ENCODE assay signal across 15 cellular contexts in genomic region chr6:43184268-43184985, GRCh38. TPM values are rescaled to one million over a fixed set of nuclear protein-coding genes. Genes with fewer than 3 reads are reported as not detected.
A peak's percentile ranks its signal among the peaks of the same experiment; 100 is the strongest.
DNase-seq lines count a peak whose midpoint lies in the region; TF ChIP-seq lines count a peak whose summit lies in the region.
"Had no signal": no experiment of that assay in that cellular context is flagged by ENCODE, and none has a peak within 500 bp of the region (broad histone marks: within the 10 kb centered on the region; RNA-seq: fewer than 3 reads in every experiment).

No MANE protein-coding gene starts in this region.

- TF ChIP-seq POLR2A in Peyer's patch (IDR thresholded peaks at IDR 0.05), result no peak

- H3K4me1 ChIP-seq in HUES64 (ENCODE audit: insufficient read depth, low read length) (peaks cover 12% of the 10 kb centered on the region), Peyer's patch (peaks cover 0 to 16% (median 3%) of the 10 kb centered on the region in 4 donors)

- H3K27me3 ChIP-seq in HUES64 (ENCODE audit: insufficient read depth, low read length) (no peaks in the 10 kb centered on the region), Peyer's patch (no peaks in the 10 kb centered on the region)

- 94% methylated on average over 21 of the region's 21 CpGs for WGBS in HUES64

- peak overlapping the region; percentile 27 for H3K4me3 Mint-ChIP-seq in T-helper 1 cell treated with Interleukin-12 subunit alpha and Interleukin-12 subunit beta and Interleukin-4 antibody, amounts not matched to agents 30 μg/mL and 1 μg/mL, for 36 hours
- no peak overlapping the region for H3K4me3 Mint-ChIP-seq in chondrocyte (ENCODE audit: unreplicated experiment)
- peak overlapping the region; percentile 28 for H3K4me3 Mint-ChIP-seq in neural crest cell

- H3K27ac ChIP-seq in HUES64 (ENCODE audit: low read depth, low read length) (no peak overlapping the region), Peyer's patch (no peak overlapping the region)
- H3K27ac ChIP-seq: 22Rv1 had no signal

- H3K36me3 ChIP-seq in HUES64 (ENCODE audit: insufficient read depth, low read length) (peaks cover 23% of the 10 kb centered on the region), Peyer's patch (peaks cover 0 to 64% (median 0%) of the 10 kb centered on the region in 3 donors)

- DNase-seq in T-helper 1 cell (no peak), chondrocyte (ENCODE audit: low spot score) (peak; percentile 77), neural crest cell (ENCODE audit: low read depth, low spot score) (no peak), Peyer's patch (no peak), occipital lobe (lab: John Stamatoyannopoulos, UW) (no peak)
- no peak for DNase-seq in stimulated activated CD4-positive, alpha-beta T cell treated with anti-CD3 and anti-CD28 coated beads, Interleukin-15, amount 100 ng/mL, for 24 hours
- DNase-seq: EL; NCI-H2029 treated with DMSO at 0.1 percent for 48 hours; NCI-H774; stimulated activated CD8-positive, alpha-beta memory T cell treated with anti-CD3 and anti-CD28 coated beads, Interleukin-4, amount 100 ng/mL, for 48 hours had no signal

- H3K27me3 Mint-ChIP-seq in T-helper 1 cell treated with Interleukin-12 subunit alpha and Interleukin-12 subunit beta and Interleukin-4 antibody, amounts not matched to agents 30 μg/mL and 1 μg/mL, for 36 hours (ENCODE audit: low read depth), result no peaks in the 10 kb centered on the region
- no peaks in the 10 kb centered on the region for H3K27me3 Mint-ChIP-seq in chondrocyte (ENCODE audit: low read depth)
- no peaks in the 10 kb centered on the region for H3K27me3 Mint-ChIP-seq in neural crest cell (ENCODE audit: low read depth)

- TF ChIP-seq CTCF in chondrocyte (IDR thresholded peaks at IDR 0.05) (no peak), neural crest cell (conservative IDR thresholded peaks at IDR 0.05) (no peak), Peyer's patch (IDR thresholded peaks at IDR 0.05) (no peak)

- peak overlapping the region; percentile 58 for H3K27ac Mint-ChIP-seq in T-helper 1 cell treated with Interleukin-12 subunit alpha and Interleukin-12 subunit beta and Interleukin-4 antibody, amounts not matched to agents 30 μg/mL and 1 μg/mL, for 36 hours
- no peak overlapping the region for H3K27ac Mint-ChIP-seq in chondrocyte (ENCODE audit: unreplicated experiment)
- no peak overlapping the region for H3K27ac Mint-ChIP-seq in neural crest cell (ENCODE audit: unreplicated experiment)

- H3K36me3 Mint-ChIP-seq in T-helper 1 cell treated with Interleukin-12 subunit alpha and Interleukin-12 subunit beta and Interleukin-4 antibody, amounts not matched to agents 30 μg/mL and 1 μg/mL, for 36 hours (ENCODE audit: low read depth), result peaks cover 21% of the 10 kb centered on the region
- H3K36me3 Mint-ChIP-seq in chondrocyte (ENCODE audit: low read depth), result peaks cover 19% of the 10 kb centered on the region
- H3K36me3 Mint-ChIP-seq in neural crest cell (ENCODE audit: low read depth), result peaks cover 9% of the 10 kb centered on the region

- H3K9me3 ChIP-seq in HUES64 (ENCODE audit: insufficient read depth, low read depth, low read length) (no peaks in the 10 kb centered on the region), Peyer's patch (no peaks in the 10 kb centered on the region)

- H3K9ac ChIP-seq in HUES64 (ENCODE audit: low read depth, low read length), result 0 out of 2 replicates have a peak overlapping the region, but pooled peaks have one; percentile 14

- peaks cover 37% of the 10 kb centered on the region for H3K4me1 Mint-ChIP-seq in T-helper 1 cell treated with Interleukin-12 subunit alpha and Interleukin-12 subunit beta and Interleukin-4 antibody, amounts not matched to agents 30 μg/mL and 1 μg/mL, for 36 hours (ENCODE audit: low read depth)
- H3K4me1 Mint-ChIP-seq in chondrocyte (ENCODE audit: low read depth) (peaks cover 26% of the 10 kb centered on the region), neural crest cell (peaks cover 28% of the 10 kb centered on the region)

- H3K9me3 Mint-ChIP-seq in T-helper 1 cell treated with Interleukin-12 subunit alpha and Interleukin-12 subunit beta and Interleukin-4 antibody, amounts not matched to agents 30 μg/mL and 1 μg/mL, for 36 hours, result no peaks in the 10 kb centered on the region
- H3K9me3 Mint-ChIP-seq in chondrocyte (ENCODE audit: low read depth) (no peaks in the 10 kb centered on the region), neural crest cell (no peaks in the 10 kb centered on the region)

- H3K4me3 ChIP-seq in HUES64 (ENCODE audit: low read length) (no peak overlapping the region), Peyer's patch (no peak overlapping the region)

RNA-seq across cellular contexts. Expression of gene CUL9, which starts 2.4 kb away (rescaled TPM):
- polyA plus RNA-seq in HUES64 (2013, experiment 1 of 2), result 5.5 TPM
- 8.1 TPM for polyA plus RNA-seq in HUES64 (2013, experiment 2 of 2)
- total RNA-seq in chondrocyte, result 17.5 to 36.6 TPM (median 19.8 TPM) in 3 replicates
- total RNA-seq in neural crest cell, result 37.2 and 37.5 TPM in 2 replicates
- total RNA-seq in Peyer's patch, result 100 to 1,000 TPM in 1 of 4 donors, 10 to 100 TPM in 3; 55.5 to 114 (median 85.5) TPM
- 23.9 TPM for total RNA-seq in occipital lobe

RNA-seq across cellular contexts. Expression of gene SRF, which starts 13.4 kb away (rescaled TPM):
- polyA plus RNA-seq in HUES64 (2013, experiment 1 of 2), result 41.5 TPM
- 38.4 TPM for polyA plus RNA-seq in HUES64 (2013, experiment 2 of 2)
- total RNA-seq in chondrocyte, result 42.2 to 43.9 TPM (median 42.7 TPM) in 3 replicates
- 37.5 and 37.8 TPM in 2 replicates for total RNA-seq in neural crest cell
- total RNA-seq in Peyer's patch, result 10 to 100 TPM; 23.1 to 29.7 (median 26.4) TPM
- 11.9 TPM for total RNA-seq in occipital lobe

RNA-seq across cellular contexts. Expression of gene DNPH1, which starts 44.9 kb away (rescaled TPM):
- polyA plus RNA-seq in HUES64 (2013, experiment 1 of 2), result 40.0 TPM
- 55.0 TPM for polyA plus RNA-seq in HUES64 (2013, experiment 2 of 2)
- total RNA-seq in chondrocyte (22.8 to 34.1 TPM (median 24.5 TPM) in 3 replicates), neural crest cell (50.3 and 55.1 TPM in 2 replicates), Peyer's patch (100 to 1,000 TPM; 138 to 304 (median 176) TPM), occipital lobe (16.1 TPM)

RNA-seq across cellular contexts. Expression of gene TTBK1, which starts 58.9 kb away (rescaled TPM):
- 0.85 TPM for polyA plus RNA-seq in HUES64 (2013, experiment 1 of 2)
- 0.63 TPM for polyA plus RNA-seq in HUES64 (2013, experiment 2 of 2)
- total RNA-seq in chondrocyte (0.07 TPM in 1 of 3 replicates, not detected in the others), neural crest cell (5.1 and 5.4 TPM in 2 replicates), Peyer's patch (1 to 10 TPM in 3 of 4 donors, not detected in 1; 1.4 to 2.4 (median 1.4) TPM), occipital lobe (13.1 TPM)
- total RNA-seq: ureter had no signal
- polyA plus RNA-seq: keratinocyte had no signal
